Comparison of ENCODE assay signal across 21 cellular contexts in the genomic region with DNA sequence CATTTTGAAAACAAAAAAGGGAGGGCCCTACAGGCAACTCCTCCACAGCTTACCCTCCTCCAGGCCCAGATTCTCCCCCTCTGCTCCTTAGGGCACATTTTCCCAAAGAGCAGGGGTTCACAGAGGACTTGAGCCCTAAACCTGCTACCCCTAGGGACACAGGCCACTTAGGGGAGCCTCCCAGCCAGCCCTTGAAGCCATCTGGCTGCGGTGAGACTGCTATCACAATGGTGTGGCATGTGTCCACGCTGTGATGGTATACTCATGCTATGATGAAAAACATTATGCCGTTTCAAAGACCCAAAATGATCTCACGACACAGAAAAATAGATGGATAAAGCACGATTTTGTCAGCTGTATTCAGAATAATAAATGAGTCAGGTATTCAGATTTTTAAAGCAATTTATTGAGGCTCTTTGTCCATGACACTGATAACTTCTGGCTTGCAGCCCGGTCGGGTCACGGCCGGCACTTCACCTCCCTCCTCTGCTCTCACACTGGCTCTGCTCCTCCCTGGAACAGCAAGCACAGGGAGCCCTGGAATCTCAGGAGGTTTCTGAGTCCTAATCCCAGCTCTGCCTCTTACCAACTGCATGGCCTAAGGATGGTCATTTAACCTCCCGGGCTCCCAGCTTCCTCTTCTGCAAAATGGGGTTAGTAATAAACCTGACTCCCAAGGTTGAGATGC.
DNase-seq lines count a peak whose midpoint lies in the region; ATAC-seq and TF ChIP-seq lines count a peak whose summit lies in the region.
"Had no signal": no experiment of that assay in that cellular context is flagged by ENCODE, and none has a peak within 500 bp of the region (broad histone marks: within the 10 kb centered on the region; RNA-seq: fewer than 3 reads in every experiment).

No MANE protein-coding gene starts in this region.

- H3K4me3 ChIP-seq in BE2C (ENCODE audit: low read depth, low read length) (no peak overlapping the region), cardiac muscle cell (no peak overlapping the region), endodermal cell (ENCODE audit: low read length) (no peak overlapping the region)
- H3K4me3 ChIP-seq: ascending aorta, prostate gland, SJSA1, uterus had no signal

- H3K4me1 ChIP-seq in BE2C (peaks cover 14% of the 10 kb centered on the region), cardiac muscle cell (ENCODE audit: low read depth) (peaks cover 6% of the 10 kb centered on the region), endodermal cell (ENCODE audit: control insufficient read depth, insufficient read depth, low read length) (peaks cover 5% of the 10 kb centered on the region)
- H3K4me1 ChIP-seq: ascending aorta, prostate gland, SJSA1, uterus had no signal

- no peaks in the 10 kb centered on the region for H3K27me3 ChIP-seq in BE2C
- no peaks in the 10 kb centered on the region for H3K27me3 ChIP-seq in cardiac muscle cell
- H3K27me3 ChIP-seq in endodermal cell (ENCODE audit: control insufficient read depth, insufficient read depth, low read length, poor library complexity, severe bottlenecking), result no peaks in the 10 kb centered on the region
- H3K27me3 ChIP-seq: ascending aorta, uterus had no signal

- H3K4me3 Mint-ChIP-seq in endodermal cell, result no peak overlapping the region
- H3K4me3 Mint-ChIP-seq: activated CD4-positive, alpha-beta T cell treated with anti-CD3 and anti-CD28 coated beads, Interleukin-2, amount 10 ng/mL, durations not matched to agents 7 days and 5 days; activated naive CD4-positive, alpha-beta T cell treated with anti-CD3 and anti-CD28 coated beads, Interleukin-2, amount 50 U/mL, for 24 hours; IgD-negative memory B cell had no signal

- no peaks in the 10 kb centered on the region for H3K36me3 Mint-ChIP-seq in endodermal cell (ENCODE audit: low read depth)
- H3K36me3 Mint-ChIP-seq: activated naive CD4-positive, alpha-beta T cell treated with anti-CD3 and anti-CD28 coated beads, Interleukin-2, amount 50 U/mL, for 24 hours had no signal

- no peaks in the 10 kb centered on the region for H3K9me3 Mint-ChIP-seq in endodermal cell
- H3K9me3 Mint-ChIP-seq: activated CD4-positive, alpha-beta T cell treated with anti-CD3 and anti-CD28 coated beads, Interleukin-2, amount 10 ng/mL, durations not matched to agents 7 days and 5 days; activated naive CD4-positive, alpha-beta T cell treated with anti-CD3 and anti-CD28 coated beads, Interleukin-2, amount 50 U/mL, for 24 hours; IgD-negative memory B cell had no signal

- H3K27ac ChIP-seq in cardiac muscle cell (no peak overlapping the region), endodermal cell (ENCODE audit: low read depth, low read length) (no peak overlapping the region)
- H3K27ac ChIP-seq: ascending aorta, C4-2B, epithelial cell of prostate, prostate gland, SJSA1, uterus had no signal

- H3K9me3 ChIP-seq in BE2C, result no peaks in the 10 kb centered on the region
- H3K9me3 ChIP-seq in cardiac muscle cell (ENCODE audit: low read depth), result no peaks in the 10 kb centered on the region
- H3K9me3 ChIP-seq in endodermal cell (ENCODE audit: control insufficient read depth, low read length), result no peaks in the 10 kb centered on the region
- H3K9me3 ChIP-seq: ascending aorta, prostate gland, SJSA1, uterus had no signal

- H3K27me3 Mint-ChIP-seq in endodermal cell (ENCODE audit: insufficient read depth), result no peaks in the 10 kb centered on the region
- H3K27me3 Mint-ChIP-seq: activated CD4-positive, alpha-beta T cell treated with anti-CD3 and anti-CD28 coated beads, Interleukin-2, amount 10 ng/mL, durations not matched to agents 7 days and 5 days; activated naive CD4-positive, alpha-beta T cell treated with anti-CD3 and anti-CD28 coated beads, Interleukin-2, amount 50 U/mL, for 24 hours had no signal

- no peaks in the 10 kb centered on the region for H3K36me3 ChIP-seq in BE2C
- H3K36me3 ChIP-seq in cardiac muscle cell, result no peaks in the 10 kb centered on the region
- H3K36me3 ChIP-seq in endodermal cell (ENCODE audit: control insufficient read depth, insufficient read depth, low read length), result no peaks in the 10 kb centered on the region
- H3K36me3 ChIP-seq: ascending aorta, prostate gland, SJSA1, uterus had no signal

- H3K9ac ChIP-seq in endodermal cell (ENCODE audit: extremely low read depth, low read length, poor library complexity, severe bottlenecking), result no peak overlapping the region

- no peak overlapping the region for H3K27ac Mint-ChIP-seq in endodermal cell
- H3K27ac Mint-ChIP-seq: activated CD4-positive, alpha-beta T cell treated with anti-CD3 and anti-CD28 coated beads, Interleukin-2, amount 10 ng/mL, durations not matched to agents 7 days and 5 days; activated naive CD4-positive, alpha-beta T cell treated with anti-CD3 and anti-CD28 coated beads, Interleukin-2, amount 50 U/mL, for 24 hours; IgD-negative memory B cell had no signal

- TF ChIP-seq CTCF in BE2C (IDR thresholded peaks at IDR 0.05; ENCODE audit: low read depth, low read length), result no peak
- no peak for TF ChIP-seq CTCF in cardiac muscle cell (IDR thresholded peaks at IDR 0.05; ENCODE audit: low read depth, low read length)
- TF ChIP-seq CTCF in endodermal cell (conservative IDR thresholded peaks at IDR 0.05), result no peak

- peaks cover 19% of the 10 kb centered on the region for H3K4me1 Mint-ChIP-seq in endodermal cell
- H3K4me1 Mint-ChIP-seq: IgD-negative memory B cell had no signal

- ATAC-seq in HG03354 (IDR thresholded peaks at IDR 0.05; ENCODE audit: poor library complexity, severe bottlenecking, unreplicated experiment) (no peak), GM19328 (IDR thresholded peaks at IDR 0.05; ENCODE audit: unreplicated experiment) (no peak)
- ATAC-seq: PC-3 had no signal

- DNase-seq in BE2C (peak; percentile 49), NCI-H1092 (lab: John Stamatoyannopoulos, UW) (peak; percentile 52), NCI-H748 treated with DMSO at 0.1 percent for 48 hours (lab: John Stamatoyannopoulos, UW) (peak; percentile 11), cardiac muscle cell (ENCODE audit: low read depth in 1 of 2, low spot score in 1 of 2) (peak; percentile 3 to 42), endodermal cell (no peak)
- DNase-seq in stimulated activated CD8-positive, alpha-beta memory T cell treated with anti-CD3 and anti-CD28 coated beads, Interleukin-4, amount 100 ng/mL, for 48 hours, result no peak
- DNase-seq: activated CD4-positive, alpha-beta T cell treated with anti-CD3 and anti-CD28 coated beads, Interleukin-2, amount 10 ng/mL, durations not matched to agents 7 days and 5 days; NCI-H1930; NCI-H526; PC-3; T-helper 2 cell had no signal

- WGBS in endodermal cell (ENCODE audit: insufficient coverage in 1 of 2, insufficient read length in 1 of 2), 2 experiments, result 91 to 93% methylated on average over 9 to 10 of the region's 10 CpGs

Comparison
In these comparisons a context has a peak if more than half of its experiments do, and no peak if none do; other contexts are left out.
1. DNase-seq: peak in BE2C (single experiment), NCI-H1092 (single experiment), NCI-H748 treated with DMSO at 0.1 percent for 48 hours (single experiment) and cardiac muscle cell (2 of 2); none in endodermal cell (single experiment) and stimulated activated CD8-positive, alpha-beta memory T cell treated with anti-CD3 and anti-CD28 coated beads, Interleukin-4, amount 100 ng/mL, for 48 hours (single experiment).